ENCODE assay signal across 1 cellular context in the genomic region with DNA sequence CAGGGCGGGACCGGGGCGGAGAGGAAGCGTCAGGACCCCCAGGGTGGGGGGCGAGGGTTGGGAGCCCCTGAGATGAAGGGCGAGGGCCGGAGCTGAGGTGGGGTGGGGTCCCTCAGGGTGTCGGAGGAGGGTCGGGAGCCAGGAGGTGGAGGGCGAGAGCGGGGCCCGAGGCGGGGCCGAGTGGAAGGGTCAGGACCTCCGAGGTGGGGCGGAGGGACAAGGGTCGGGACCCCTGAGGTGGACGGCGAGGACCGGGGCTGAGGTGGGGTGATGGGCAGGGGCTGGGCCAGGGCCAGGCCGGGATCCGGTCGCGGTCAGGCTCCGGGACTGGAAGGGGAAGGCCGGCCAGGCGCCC.
TF ChIP-seq lines count a peak whose summit lies in the region.

No MANE protein-coding gene starts in this region.

TF ChIP-seq in WTC11, 78 proteins besides CTCF, POLR2A, EP300 and RAD21:
- TF ChIP-seq ZNF671 (CRISPR knock-in tag; IDR thresholded peaks at IDR 0.05) (no peak), ZNF232 (CRISPR knock-in tag; IDR thresholded peaks at IDR 0.05) (no peak), IRF2 (CRISPR knock-in tag; IDR thresholded peaks at IDR 0.05; ENCODE audit: borderline replicate concordance, low read depth) (no peak), MXD4 (CRISPR knock-in tag; IDR thresholded peaks at IDR 0.05; ENCODE audit: borderline replicate concordance) (no peak), TP53 (CRISPR knock-in tag; IDR thresholded peaks at IDR 0.05) (no peak), JAZF1 (CRISPR knock-in tag; IDR thresholded peaks at IDR 0.05) (no peak), CREB1 (CRISPR knock-in tag; IDR thresholded peaks at IDR 0.05) (no peak)
- TF ChIP-seq, protein P1, sequence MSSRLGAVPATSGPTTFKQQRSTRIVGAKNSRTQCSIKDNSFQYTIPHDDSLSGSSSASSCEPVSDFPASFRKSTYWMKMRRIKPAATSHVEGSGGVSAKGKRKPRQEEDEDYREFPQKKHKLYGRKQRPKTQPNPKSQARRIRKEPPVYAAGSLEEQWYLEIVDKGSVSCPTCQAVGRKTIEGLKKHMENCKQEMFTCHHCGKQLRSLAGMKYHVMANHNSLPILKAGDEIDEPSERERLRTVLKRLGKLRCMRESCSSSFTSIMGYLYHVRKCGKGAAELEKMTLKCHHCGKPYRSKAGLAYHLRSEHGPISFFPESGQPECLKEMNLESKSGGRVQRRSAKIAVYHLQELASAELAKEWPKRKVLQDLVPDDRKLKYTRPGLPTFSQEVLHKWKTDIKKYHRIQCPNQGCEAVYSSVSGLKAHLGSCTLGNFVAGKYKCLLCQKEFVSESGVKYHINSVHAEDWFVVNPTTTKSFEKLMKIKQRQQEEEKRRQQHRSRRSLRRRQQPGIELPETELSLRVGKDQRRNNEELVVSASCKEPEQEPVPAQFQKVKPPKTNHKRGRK (CRISPR knock-in tag; IDR thresholded peaks at IDR 0.05; ENCODE audit: borderline replicate concordance): no peak
- TF ChIP-seq, protein P2, sequence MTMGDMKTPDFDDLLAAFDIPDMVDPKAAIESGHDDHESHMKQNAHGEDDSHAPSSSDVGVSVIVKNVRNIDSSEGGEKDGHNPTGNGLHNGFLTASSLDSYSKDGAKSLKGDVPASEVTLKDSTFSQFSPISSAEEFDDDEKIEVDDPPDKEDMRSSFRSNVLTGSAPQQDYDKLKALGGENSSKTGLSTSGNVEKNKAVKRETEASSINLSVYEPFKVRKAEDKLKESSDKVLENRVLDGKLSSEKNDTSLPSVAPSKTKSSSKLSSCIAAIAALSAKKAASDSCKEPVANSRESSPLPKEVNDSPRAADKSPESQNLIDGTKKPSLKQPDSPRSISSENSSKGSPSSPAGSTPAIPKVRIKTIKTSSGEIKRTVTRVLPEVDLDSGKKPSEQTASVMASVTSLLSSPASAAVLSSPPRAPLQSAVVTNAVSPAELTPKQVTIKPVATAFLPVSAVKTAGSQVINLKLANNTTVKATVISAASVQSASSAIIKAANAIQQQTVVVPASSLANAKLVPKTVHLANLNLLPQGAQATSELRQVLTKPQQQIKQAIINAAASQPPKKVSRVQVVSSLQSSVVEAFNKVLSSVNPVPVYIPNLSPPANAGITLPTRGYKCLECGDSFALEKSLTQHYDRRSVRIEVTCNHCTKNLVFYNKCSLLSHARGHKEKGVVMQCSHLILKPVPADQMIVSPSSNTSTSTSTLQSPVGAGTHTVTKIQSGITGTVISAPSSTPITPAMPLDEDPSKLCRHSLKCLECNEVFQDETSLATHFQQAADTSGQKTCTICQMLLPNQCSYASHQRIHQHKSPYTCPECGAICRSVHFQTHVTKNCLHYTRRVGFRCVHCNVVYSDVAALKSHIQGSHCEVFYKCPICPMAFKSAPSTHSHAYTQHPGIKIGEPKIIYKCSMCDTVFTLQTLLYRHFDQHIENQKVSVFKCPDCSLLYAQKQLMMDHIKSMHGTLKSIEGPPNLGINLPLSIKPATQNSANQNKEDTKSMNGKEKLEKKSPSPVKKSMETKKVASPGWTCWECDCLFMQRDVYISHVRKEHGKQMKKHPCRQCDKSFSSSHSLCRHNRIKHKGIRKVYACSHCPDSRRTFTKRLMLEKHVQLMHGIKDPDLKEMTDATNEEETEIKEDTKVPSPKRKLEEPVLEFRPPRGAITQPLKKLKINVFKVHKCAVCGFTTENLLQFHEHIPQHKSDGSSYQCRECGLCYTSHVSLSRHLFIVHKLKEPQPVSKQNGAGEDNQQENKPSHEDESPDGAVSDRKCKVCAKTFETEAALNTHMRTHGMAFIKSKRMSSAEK (CRISPR knock-in tag; IDR thresholded peaks at IDR 0.05; ENCODE audit: borderline replicate concordance): no peak
- TF ChIP-seq, protein P3, sequence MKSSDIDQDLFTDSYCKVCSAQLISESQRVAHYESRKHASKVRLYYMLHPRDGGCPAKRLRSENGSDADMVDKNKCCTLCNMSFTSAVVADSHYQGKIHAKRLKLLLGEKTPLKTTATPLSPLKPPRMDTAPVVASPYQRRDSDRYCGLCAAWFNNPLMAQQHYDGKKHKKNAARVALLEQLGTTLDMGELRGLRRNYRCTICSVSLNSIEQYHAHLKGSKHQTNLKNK (CRISPR knock-in tag; IDR thresholded peaks at IDR 0.05): no peak
